Comparison of ENCODE assay signal across 10 cellular contexts in the genomic region with DNA sequence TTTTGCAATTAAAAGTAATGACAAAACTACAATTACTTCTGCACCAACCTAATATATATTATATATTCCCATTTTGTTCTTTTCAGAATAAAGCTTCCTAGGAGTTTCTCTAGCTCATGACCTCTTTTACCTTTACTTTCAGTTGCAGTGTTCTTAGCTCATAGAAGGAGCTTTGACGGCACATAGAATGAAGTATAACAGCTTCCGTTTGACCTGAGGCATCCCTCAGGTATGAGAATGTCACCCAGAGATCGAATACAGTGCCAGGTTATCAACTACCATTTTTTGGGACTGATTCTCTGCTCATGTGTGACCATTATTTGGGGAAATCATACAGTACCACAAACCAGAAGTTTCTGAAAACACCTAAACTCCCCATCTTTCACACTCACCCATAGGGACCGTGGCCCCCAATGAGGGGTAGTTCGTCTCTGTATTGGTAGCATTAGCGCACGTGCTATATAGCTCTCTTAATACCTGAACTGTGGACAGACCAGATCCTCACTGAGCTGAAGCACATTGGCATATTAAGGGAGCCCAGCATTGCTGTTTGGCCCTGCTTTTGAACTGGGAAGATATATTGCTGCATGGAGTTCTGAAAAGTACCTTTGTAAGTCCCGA.
DNase-seq lines count a peak whose midpoint lies in the region; ATAC-seq, FAIRE-seq and TF ChIP-seq lines count a peak whose summit lies in the region.
"Had no signal": no experiment of that assay in that cellular context is flagged by ENCODE, and none has a peak within 500 bp of the region (broad histone marks: within the 10 kb centered on the region; RNA-seq: fewer than 3 reads in every experiment).

No MANE protein-coding gene starts in this region.

- no peaks in the 10 kb centered on the region for H3K9me3 ChIP-seq in A549

- DNase-seq in A549 (ENCODE audit: low read depth in 1 of 2, low spot score in 1 of 2) (no peak), mesothelial cell of epicardium (ENCODE audit: low spot score in 2 of 2, unreplicated experiment in 2 of 2) (no peak), AG20443 (ENCODE audit: low spot score) (no peak), NCI-H510A treated with DMSO at 0.1 percent for 48 hours (lab: John Stamatoyannopoulos, UW) (no peak), NCI-H1694 (lab: John Stamatoyannopoulos, UW) (no peak), NCI-H1417 treated with DMSO at 0.1 percent for 48 hours (lab: John Stamatoyannopoulos, UW) (no peak)
- no peak for DNase-seq in activated naive CD8-positive, alpha-beta T cell treated with anti-CD3 and anti-CD28 coated beads, Interleukin-2, amount 10 ng/mL, durations not matched to agents 7 days and 5 days
- DNase-seq: NCI-H1694 treated with DMSO at 0.1 percent for 48 hours, occipital lobe had no signal

- TF ChIP-seq RAD21 in A549 (conservative IDR thresholded peaks at IDR 0.05 in 1 of 2, IDR thresholded peaks at IDR 0.05 in 1 of 2), result no peak

- H3K9me3 Mint-ChIP-seq in activated naive CD8-positive, alpha-beta T cell treated with anti-CD3 and anti-CD28 coated beads, Interleukin-2, amount 10 ng/mL, durations not matched to agents 7 days and 5 days, result no peaks in the 10 kb centered on the region
- H3K9me3 Mint-ChIP-seq in mesothelial cell of epicardium, result no peaks in the 10 kb centered on the region

- H3K27me3 Mint-ChIP-seq in activated naive CD8-positive, alpha-beta T cell treated with anti-CD3 and anti-CD28 coated beads, Interleukin-2, amount 10 ng/mL, durations not matched to agents 7 days and 5 days, result no peaks in the 10 kb centered on the region
- no peaks in the 10 kb centered on the region for H3K27me3 Mint-ChIP-seq in mesothelial cell of epicardium (ENCODE audit: low read depth)

- ATAC-seq in A549 (peak; percentile 33 to 43; a peak in 3 of 6 replicates), GM18907 (IDR thresholded peaks at IDR 0.05; ENCODE audit: unreplicated experiment) (peak; percentile 11)
- no peak for ATAC-seq in activated naive CD8-positive, alpha-beta T cell treated with anti-CD3 and anti-CD28 coated beads, Interleukin-2, amount 10 ng/mL, durations not matched to agents 7 days and 5 days (ENCODE audit: low read depth)

- POLR2A ChIA-PET in A549 (lab: Yijun Ruan, JAX), result interaction anchor here (1.5 kb wide), 1 partner anchor 48 kb away, joined by 4 read pairs; no protein-coding TSS in a partner anchor
- POLR2A ChIA-PET in activated naive CD8-positive, alpha-beta T cell treated with anti-CD3 and anti-CD28 coated beads, Interleukin-2, amount 10 ng/mL, durations not matched to agents 7 days and 5 days (lab: Charles Lee), result interaction anchor here (0.9 to 13.3 kb wide), 3 partner anchors 10 to 46 kb away, joined by 6 to 243 read pairs (median 6); no protein-coding TSS in a partner anchor

- H3K4me1 Mint-ChIP-seq in activated naive CD8-positive, alpha-beta T cell treated with anti-CD3 and anti-CD28 coated beads, Interleukin-2, amount 10 ng/mL, durations not matched to agents 7 days and 5 days, result peaks cover 84% of the 10 kb centered on the region
- H3K4me1 Mint-ChIP-seq in mesothelial cell of epicardium, result peaks cover 71% of the 10 kb centered on the region

- peak overlapping the region; percentile 93 for H3K27ac Mint-ChIP-seq in activated naive CD8-positive, alpha-beta T cell treated with anti-CD3 and anti-CD28 coated beads, Interleukin-2, amount 10 ng/mL, durations not matched to agents 7 days and 5 days
- H3K27ac Mint-ChIP-seq in mesothelial cell of epicardium, result peak overlapping the region; percentile 90

- peak overlapping the region; percentile 78 for H3K4me3 Mint-ChIP-seq in activated naive CD8-positive, alpha-beta T cell treated with anti-CD3 and anti-CD28 coated beads, Interleukin-2, amount 10 ng/mL, durations not matched to agents 7 days and 5 days
- no peak overlapping the region for H3K4me3 Mint-ChIP-seq in mesothelial cell of epicardium

- no peak for TF ChIP-seq EP300 in A549 (IDR thresholded peaks at IDR 0.05)

- H3K4me3 ChIP-seq in A549, result 0 out of 3 replicates have a peak overlapping the region, but pooled peaks have one; percentile 3

- TF ChIP-seq CTCF in A549 (IDR thresholded peaks at IDR 0.05), result no peak
- TF ChIP-seq CTCF in mesothelial cell of epicardium (IDR thresholded peaks at IDR 0.05; ENCODE audit: unreplicated experiment), result no peak

- FAIRE-seq in A549 (lab: Jason Lieb, UNC), result no peak

- H3K36me3 Mint-ChIP-seq in activated naive CD8-positive, alpha-beta T cell treated with anti-CD3 and anti-CD28 coated beads, Interleukin-2, amount 10 ng/mL, durations not matched to agents 7 days and 5 days, result peaks cover 21% of the 10 kb centered on the region
- H3K36me3 Mint-ChIP-seq in mesothelial cell of epicardium, result peaks cover 2% of the 10 kb centered on the region

- WGBS in A549 (ENCODE audit: missing lambda C conversion rate), result 53% methylated on average over 8 of the region's 8 CpGs

- peak overlapping the region; percentile 60 to 97 for H3K27ac ChIP-seq in A549

- CTCF ChIA-PET in A549 (lab: Yijun Ruan, JAX), result interaction anchor here (0.7 to 1.6 kb wide), 3 partner anchors 54 to 125 kb away, joined by 3 to 5 read pairs (median 3); no protein-coding TSS in a partner anchor

- H3K4me1 ChIP-seq in A549, result peaks cover 100% of the 10 kb centered on the region

- TF ChIP-seq POLR2A in A549 (IDR thresholded peaks at IDR 0.05; ENCODE audit: low read length), result no peak

- H3K4me2 ChIP-seq in A549, result peak overlapping the region; percentile 86

TF ChIP-seq in A549, 52 proteins besides CTCF, POLR2A, EP300 and RAD21:
- TF ChIP-seq HEYL (CRISPR knock-in tag; IDR thresholded peaks at IDR 0.05), result 0 out of 2 replicates have a peak, but pooled peaks have one; percentile 43
- TF ChIP-seq FOSL2 (IDR thresholded peaks at IDR 0.05), result no peak
- TF ChIP-seq FOSL2 (CRISPR knock-in tag; IDR thresholded peaks at IDR 0.05), result no peak
- 0 out of 2 replicates have a peak, but pooled peaks have one; percentile 17 for TF ChIP-seq EHF (CRISPR knock-in tag; IDR thresholded peaks at IDR 0.05)
